In the genomic region with DNA sequence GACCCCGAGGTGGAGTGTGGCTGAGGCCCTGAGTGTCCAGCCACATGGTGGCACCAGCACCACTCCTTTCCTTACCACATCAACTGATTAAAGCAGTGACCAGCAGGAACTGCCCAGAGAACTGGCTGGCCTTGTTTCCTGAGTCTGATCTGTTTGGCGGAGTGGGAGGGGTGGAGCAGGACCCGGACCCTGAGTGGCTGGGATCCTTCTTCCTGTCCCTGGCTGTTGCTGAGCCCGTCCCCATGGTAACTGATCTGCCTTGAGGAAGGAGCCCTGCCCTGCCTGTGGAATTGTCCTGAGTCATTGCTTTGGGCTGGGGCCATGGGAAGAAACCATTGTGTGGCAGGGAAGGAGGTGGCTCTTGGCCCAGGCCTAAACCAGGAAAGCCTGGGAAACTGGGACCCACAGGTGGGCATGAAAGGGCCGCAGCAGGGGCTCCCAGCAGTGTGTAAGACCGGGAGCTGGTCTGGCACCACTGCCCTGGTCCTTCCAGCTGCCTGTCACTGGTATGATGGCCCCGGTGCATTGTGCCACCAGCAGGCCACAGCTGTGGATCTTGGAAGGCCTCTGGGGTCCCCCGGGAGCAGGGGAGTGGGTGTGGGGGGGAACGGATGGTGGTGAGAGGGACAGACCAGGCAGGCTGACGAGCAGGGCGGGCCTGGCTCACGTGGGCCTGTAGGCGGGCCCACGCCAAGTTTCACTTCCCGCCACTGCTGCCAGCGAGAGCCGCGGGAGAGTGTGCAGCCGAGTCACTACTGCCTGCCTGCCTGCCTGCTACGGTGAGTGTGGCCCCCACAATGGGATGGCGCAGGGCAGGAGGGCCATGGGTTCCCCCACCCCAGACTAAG, we compare ENCODE assay signal across 8 cellular contexts. TPM values are rescaled to one million over a fixed set of nuclear protein-coding genes. Genes with fewer than 3 reads are reported as not detected.
A peak's percentile ranks its signal among the peaks of the same experiment; 100 is the strongest.
DNase-seq lines count a peak whose midpoint lies in the region; ATAC-seq, FAIRE-seq and TF ChIP-seq lines count a peak whose summit lies in the region.

No MANE protein-coding gene starts in this region.

- no peaks in the 10 kb centered on the region for H3K9me3 ChIP-seq in iPS DF 6.9 (ENCODE audit: control insufficient read depth, insufficient read depth, low read length)
- H3K9me3 ChIP-seq in sigmoid colon = no peaks in the 10 kb centered on the region

- H3K4me3 ChIP-seq in iPS DF 6.9 (ENCODE audit: low read length) = no peak overlapping the region
- peak overlapping the region; percentile 40 to 55 (median 50) for H3K4me3 ChIP-seq in sigmoid colon

- peak; percentile 83 for ATAC-seq in HG02798 (IDR thresholded peaks at IDR 0.05; ENCODE audit: poor library complexity, unreplicated experiment)

- intact Hi-C loops in sigmoid colon (cut with DNase I) = loop anchor here (1.0 to 2.0 kb wide), 3 partner anchors 37 to 143 kb away; partner anchors contain the start of gene UQCRC1

- FAIRE-seq in GM12892 (lab: Jason Lieb, UNC) = peak; percentile 99

- no peaks in the 10 kb centered on the region for H3K27me3 ChIP-seq in iPS DF 6.9 (ENCODE audit: control insufficient read depth, insufficient read depth, low read length)
- H3K27me3 ChIP-seq in sigmoid colon = no peaks in the 10 kb centered on the region

- WGBS in iPS DF 6.9 (ENCODE audit: insufficient coverage, insufficient read length) = no CpG with 5 or more reads among the region's 21 CpGs
- WGBS in sigmoid colon, 2 donors = 5 to 6% methylated on average over 21 of the region's 21 CpGs

- TF ChIP-seq POLR2A in GM12892 (IDR thresholded peaks at IDR 0.05; ENCODE audit: low read depth, low read length) (peak; percentile 98), sigmoid colon (IDR thresholded peaks at IDR 0.05) (peak; percentile 76 to 78)

- peak in 2 of 4 experiments; percentile 63 to 66 for TF ChIP-seq CTCF in sigmoid colon (IDR thresholded peaks at IDR 0.05)

- H3K4me1 ChIP-seq in iPS DF 6.9 (ENCODE audit: control insufficient read depth, insufficient read depth, low read length) = peaks cover 7% of the 10 kb centered on the region
- H3K4me1 ChIP-seq in sigmoid colon = peaks cover 0 to 58% (median 54%) of the 10 kb centered on the region in 4 donors

- peaks cover 31% of the 10 kb centered on the region for H3K36me3 ChIP-seq in iPS DF 6.9 (ENCODE audit: control insufficient read depth, insufficient read depth, low read length)
- peaks cover 9 to 43% (median 19%) of the 10 kb centered on the region in 4 donors for H3K36me3 ChIP-seq in sigmoid colon

- TF ChIP-seq EP300 in sigmoid colon (IDR thresholded peaks at IDR 0.05) = peak in 1 of 4 donors; percentile 61

- DNase-seq in GM12892 (ENCODE audit: insufficient read length) = peak; percentile 97
- peak; percentile 95 for DNase-seq in NCI-H146 (lab: John Stamatoyannopoulos, UW)
- peak; percentile 87 for DNase-seq in UCSD-AML1 (lab: John Stamatoyannopoulos, UW; ENCODE audit: unreplicated experiment)
- peak; percentile 96 for DNase-seq in brain pericyte (ENCODE audit: low read depth, low spot score)
- DNase-seq in iPS DF 6.9 (ENCODE audit: low read depth, low spot score) = peak; percentile 95
- peak; percentile 100 for DNase-seq in sigmoid colon
- no peak for DNase-seq in NCI-H1694 (lab: John Stamatoyannopoulos, UW)

- H3K27ac ChIP-seq in iPS DF 6.9 (ENCODE audit: low read length) = no peak overlapping the region
- H3K27ac ChIP-seq in sigmoid colon = peak overlapping the region; percentile 99 to 100 (median 99)

RNA-seq across cellular contexts. Expression of gene ATRIP, which starts 19.2 kb away (rescaled TPM):
- polyA plus RNA-seq in GM12892 (2012; ENCODE audit: missing spikeins) = 7.4 TPM
- total RNA-seq in sigmoid colon = 1 to 10 TPM; 3.4 to 9.4 (median 5.2) TPM
- 1 to 10 TPM; 1.8 to 6.2 (median 2.4) TPM for polyA plus RNA-seq in sigmoid colon

RNA-seq across cellular contexts. Expression of gene TMA7, which starts 25.7 kb away (rescaled TPM):
- 652 TPM for polyA plus RNA-seq in GM12892 (2012; ENCODE audit: missing spikeins)
- total RNA-seq in sigmoid colon = 100 to 1,000 TPM; 146 to 352 (median 244) TPM
- polyA plus RNA-seq in sigmoid colon = 100 to 1,000 TPM; 419 to 762 (median 624) TPM

RNA-seq across cellular contexts. Expression of gene CCDC51, which starts 25.8 kb away (rescaled TPM):
- 22.8 TPM for polyA plus RNA-seq in GM12892 (2012; ENCODE audit: missing spikeins)
- total RNA-seq in sigmoid colon = 10 to 100 TPM in 3 of 4 donors, 1 to 10 TPM in 1; 9.4 to 22.5 (median 13.1) TPM
- 10 to 100 TPM; 12.7 to 21.6 (median 18.6) TPM for polyA plus RNA-seq in sigmoid colon

RNA-seq across cellular contexts. Expression of gene PLXNB1, which starts 35.9 kb away (rescaled TPM):
- polyA plus RNA-seq in GM12892 (2012; ENCODE audit: missing spikeins) = 10.3 TPM
- 100 to 1,000 TPM in 1 of 4 donors, 10 to 100 TPM in 3; 59.9 to 162 (median 79.7) TPM for total RNA-seq in sigmoid colon
- 10 to 100 TPM; 10.2 to 88.0 (median 10.4) TPM for polyA plus RNA-seq in sigmoid colon

RNA-seq across cellular contexts. Expression of gene SHISA5, which starts 38.2 kb away (rescaled TPM):
- 32.9 TPM for polyA plus RNA-seq in GM12892 (2012; ENCODE audit: missing spikeins)
- 10 to 100 TPM; 62.0 to 88.9 (median 74.7) TPM for total RNA-seq in sigmoid colon
- polyA plus RNA-seq in sigmoid colon = 100 to 1,000 TPM in 1 of 3 donors, 10 to 100 TPM in 2; 57.7 to 142 (median 60.1) TPM
